Comparison of ENCODE assay signal across 8 cellular contexts in genomic region chr11:11966826-11967668, GRCh38. TPM values are rescaled to one million over a fixed set of nuclear protein-coding genes. Genes with fewer than 3 reads are reported as not detected.
DNase-seq lines count a peak whose midpoint lies in the region; ATAC-seq and TF ChIP-seq lines count a peak whose summit lies in the region.

No MANE protein-coding gene starts in this region.

- ATAC-seq in CD4-positive, alpha-beta T cell (ENCODE audit: poor library complexity) = peak; percentile 95
- peak; percentile 96 for ATAC-seq in GM19035 (IDR thresholded peaks at IDR 0.05; ENCODE audit: unreplicated experiment)
- peak; percentile 95 for ATAC-seq in HG03175 (IDR thresholded peaks at IDR 0.05; ENCODE audit: unreplicated experiment)

- H3K79me2 ChIP-seq in osteoblast (ENCODE audit: insufficient read depth, low read length) = no peaks in the 10 kb centered on the region

- H3K4me3 ChIP-seq in fibroblast of the aortic adventitia (ENCODE audit: low read depth, low read length) = no peak overlapping the region
- no peak overlapping the region for H3K4me3 ChIP-seq in osteoblast (ENCODE audit: insufficient read depth, low read length)

- H3K9me3 Mint-ChIP-seq in CD4-positive, alpha-beta T cell = no peaks in the 10 kb centered on the region
- H3K9me3 Mint-ChIP-seq in type B pancreatic cell = no peaks in the 10 kb centered on the region

- CTCF ChIA-PET in CD4-positive, alpha-beta T cell (lab: Charles Lee) = interaction anchor here (1.2 kb wide), 1 partner anchor 314 kb away, joined by 3 read pairs; no protein-coding TSS in a partner anchor

- intact Hi-C loops in CD4-positive, alpha-beta T cell (cut with DNase I, micrococcal nuclease) = loop anchor here in 1 of 2 experiments (5.0 kb wide), 1 partner anchor 170 kb away; no protein-coding TSS in a partner anchor

- peaks cover 11% of the 10 kb centered on the region for H3K4me1 Mint-ChIP-seq in CD4-positive, alpha-beta T cell (ENCODE audit: low read depth)
- H3K4me1 Mint-ChIP-seq in type B pancreatic cell (ENCODE audit: unreplicated experiment) = peaks cover 24% of the 10 kb centered on the region

- POLR2A ChIA-PET in CD4-positive, alpha-beta T cell (lab: Charles Lee) = no interaction called here

- H3K4me3 Mint-ChIP-seq in CD4-positive, alpha-beta T cell = no peak overlapping the region
- no peak overlapping the region for H3K4me3 Mint-ChIP-seq in type B pancreatic cell

- no peak overlapping the region for H2AFZ ChIP-seq in osteoblast (ENCODE audit: low read length)

- no peak overlapping the region for H3K27ac Mint-ChIP-seq in CD4-positive, alpha-beta T cell
- H3K27ac Mint-ChIP-seq in type B pancreatic cell = no peak overlapping the region

- peak; percentile 73 for TF ChIP-seq CTCF in CD4-positive, alpha-beta T cell (IDR thresholded peaks at IDR 0.05)
- TF ChIP-seq CTCF in fibroblast of the aortic adventitia (IDR thresholded peaks at IDR 0.05; ENCODE audit: insufficient read depth, low read length) (peak; percentile 71), osteoblast (IDR thresholded peaks at IDR 0.05; ENCODE audit: extremely low read depth, low read depth, low read length) (peak; percentile 85), type B pancreatic cell (conservative IDR thresholded peaks at IDR 0.05) (peak; percentile 86)

- no peaks in the 10 kb centered on the region for H3K9me3 ChIP-seq in CD4-positive, alpha-beta T cell (ENCODE audit: control insufficient read depth, low read length)
- no peaks in the 10 kb centered on the region for H3K9me3 ChIP-seq in osteoblast (ENCODE audit: low read depth, low read length)

- H3K36me3 ChIP-seq in osteoblast (ENCODE audit: insufficient read depth, low read length) = no peaks in the 10 kb centered on the region

- peak; percentile 50 to 68 (median 56) for DNase-seq in CD4-positive, alpha-beta T cell
- DNase-seq in NOMO-1 treated with DMSO at 0.1 percent for 48 hours (lab: John Stamatoyannopoulos, UW; ENCODE audit: unreplicated experiment) = peak; percentile 8
- peak; percentile 54 for DNase-seq in activated T-cell treated with anti-CD3 and anti-CD28 coated beads for 24 hours (ENCODE audit: low read depth)
- peak; percentile 30 for DNase-seq in fibroblast of the aortic adventitia (ENCODE audit: low read depth)
- DNase-seq in osteoblast (ENCODE audit: insufficient read length, low spot score, missing footprints) = peak; percentile 94
- DNase-seq in type B pancreatic cell (ENCODE audit: extremely low spot score, unreplicated experiment) = peak; percentile 77

- H4K20me1 ChIP-seq in osteoblast (ENCODE audit: insufficient read depth, low read length) = no peaks in the 10 kb centered on the region

- no peaks in the 10 kb centered on the region for H3K27me3 Mint-ChIP-seq in CD4-positive, alpha-beta T cell
- H3K27me3 Mint-ChIP-seq in type B pancreatic cell = no peaks in the 10 kb centered on the region

- H3K36me3 Mint-ChIP-seq in CD4-positive, alpha-beta T cell (ENCODE audit: low read depth) = no peaks in the 10 kb centered on the region
- H3K36me3 Mint-ChIP-seq in type B pancreatic cell = peaks cover 12% of the 10 kb centered on the region

- H3K4me1 ChIP-seq in osteoblast (ENCODE audit: insufficient read depth, low read length) = no peaks in the 10 kb centered on the region

- no peaks in the 10 kb centered on the region for H3K27me3 ChIP-seq in CD4-positive, alpha-beta T cell (ENCODE audit: control insufficient read depth, insufficient read depth, low read length)
- no peaks in the 10 kb centered on the region for H3K27me3 ChIP-seq in osteoblast (ENCODE audit: insufficient read depth, low read length)

- no peak overlapping the region for H3K27ac ChIP-seq in CD4-positive, alpha-beta T cell (ENCODE audit: low read depth, low read length)
- H3K27ac ChIP-seq in osteoblast (ENCODE audit: low read depth, low read length) = no peak overlapping the region

- H3K4me2 ChIP-seq in osteoblast (ENCODE audit: insufficient read depth, low read length) = no peak overlapping the region

RNA-seq across cellular contexts. Expression of gene DKK3, which starts 41.4 kb away (rescaled TPM):
- under 1 TPM; 0.61 to 0.71 TPM for total RNA-seq in CD4-positive, alpha-beta T cell
- 94.3 and 334 TPM in 2 replicates for total RNA-seq in fibroblast of the aortic adventitia (ENCODE audit: low replicate concordance)
- 52.2 and 72.4 TPM in 2 replicates for total RNA-seq in osteoblast
- total RNA-seq in type B pancreatic cell (ENCODE audit: low replicate concordance) = 9.9 and 36.3 TPM in 2 replicates

Comparison
In these comparisons a context has a peak if more than half of its experiments do, and no peak if none do; other contexts are left out.
1. DNase-seq: peak in every context shown above with its lines; median percentile 94 in osteoblast; 77 in type B pancreatic cell; 56 in CD4-positive, alpha-beta T cell; 54 in activated T-cell treated with anti-CD3 and anti-CD28 coated beads for 24 hours; 30 in fibroblast of the aortic adventitia; 8 in NOMO-1 treated with DMSO at 0.1 percent for 48 hours.